In genomic region chr9:94011134-94011533, GRCh38 we compare ENCODE assay signal across 13 cellular contexts. TPM values are rescaled to one million over a fixed set of nuclear protein-coding genes. Genes with fewer than 3 reads are reported as not detected.
DNase-seq lines count a peak whose midpoint lies in the region; ATAC-seq and TF ChIP-seq lines count a peak whose summit lies in the region.
"Had no signal": no experiment of that assay in that cellular context is flagged by ENCODE, and none has a peak within 500 bp of the region (broad histone marks: within the 10 kb centered on the region; RNA-seq: fewer than 3 reads in every experiment).

No MANE protein-coding gene starts in this region.

- no peaks in the 10 kb centered on the region for H3K4me1 ChIP-seq in H9 (ENCODE audit: insufficient read depth, low read length)
- H3K4me1 ChIP-seq in Caco-2: no peaks in the 10 kb centered on the region

- H2BK5ac ChIP-seq in H9 (ENCODE audit: insufficient read length, low read length): no peak overlapping the region

- H3K27ac ChIP-seq in H9 (ENCODE audit: insufficient read length, low read depth, low read length): no peak overlapping the region

- no peak overlapping the region for H3K4me3 ChIP-seq in Caco-2 (ENCODE audit: low read depth, low read length)

- H3K9ac ChIP-seq in H9 (ENCODE audit: extremely low read depth, insufficient read length, low read length): no peak overlapping the region

- POLR2A ChIA-PET in Caco-2 (lab: Charles Lee): no interaction called here

- H4K20me1 ChIP-seq in H9 (ENCODE audit: control insufficient read depth, insufficient read depth, insufficient read length): no peaks in the 10 kb centered on the region

- ATAC-seq in HG02759 (IDR thresholded peaks at IDR 0.05; ENCODE audit: unreplicated experiment): no peak
- ATAC-seq: Panc1 had no signal

- H3K23ac ChIP-seq in H9 (ENCODE audit: insufficient read length, low read depth, low read length): no peak overlapping the region

- H3K27me3 ChIP-seq in H9 (ENCODE audit: insufficient read depth, low read length): no peaks in the 10 kb centered on the region
- no peaks in the 10 kb centered on the region for H3K27me3 ChIP-seq in Caco-2 (replicated peaks; ENCODE audit: control insufficient read depth, insufficient read depth, low read length)

- H2BK12ac ChIP-seq in H9 (ENCODE audit: insufficient read length, low read depth, low read length): no peak overlapping the region

- no peak overlapping the region for H4K91ac ChIP-seq in H9 (ENCODE audit: insufficient read length, low read depth, low read length)

- no peaks in the 10 kb centered on the region for H3K79me2 ChIP-seq in H9 (ENCODE audit: insufficient read depth, low read length)

- H3K23me2 ChIP-seq in H9 (ENCODE audit: insufficient read length, low read depth, low read length, poor library complexity, severe bottlenecking): no peaks in the 10 kb centered on the region

- no peak overlapping the region for H3K14ac ChIP-seq in H9 (ENCODE audit: insufficient read depth, low read length)

- DNase-seq in AG08395 (ENCODE audit: low spot score) (peak; percentile 48), COLO829 (ENCODE audit: low spot score) (peak; percentile 50), amniotic epithelial cell (ENCODE audit: low read depth) (peak; percentile 34), midbrain (lab: John Stamatoyannopoulos, UW) (peak; percentile 33), H9 (no peak), KBM-7 (no peak), Caco-2 (no peak)
- DNase-seq: COR-L47; stimulated activated CD4-positive, alpha-beta T cell treated with anti-CD3 and anti-CD28 coated beads, Interleukin-4, amount 100 ng/mL, for 4 hours had no signal

- H2BK20ac ChIP-seq in H9 (ENCODE audit: low read depth, low read length, poor library complexity, severe bottlenecking): no peak overlapping the region

- H3K4ac ChIP-seq in H9 (ENCODE audit: low read depth, low read length): no peak overlapping the region

- H4K5ac ChIP-seq in H9 (ENCODE audit: insufficient read length, low read depth, low read length): no peak overlapping the region

- TF ChIP-seq CTCF in H9 (conservative IDR thresholded peaks at IDR 0.05) (no peak), Caco-2 (IDR thresholded peaks at IDR 0.05; ENCODE audit: insufficient read depth in 1 of 2, low read depth in 1 of 2, low read length in 1 of 2, severe bottlenecking in 1 of 2, unreplicated experiment in 1 of 2) (no peak)

- H3K56ac ChIP-seq in H9 (ENCODE audit: insufficient read length, low read depth, low read length): no peak overlapping the region

- no peak overlapping the region for H2AK5ac ChIP-seq in H9 (ENCODE audit: insufficient read length, low read length)

- CTCF ChIA-PET in Caco-2 (lab: Charles Lee): interaction anchor here (0.9 kb wide), 1 partner anchor 202 kb away, joined by 3 read pairs; no protein-coding TSS in a partner anchor

- H3K18ac ChIP-seq in H9 (ENCODE audit: insufficient read length, low read depth, low read length): no peak overlapping the region

- H4K8ac ChIP-seq in H9 (replicated peaks; ENCODE audit: insufficient read length, low read depth, low read length): no peak overlapping the region

- H3K9me3 Mint-ChIP-seq in H9: no peaks in the 10 kb centered on the region
- no peaks in the 10 kb centered on the region for H3K9me3 Mint-ChIP-seq in Caco-2 (ENCODE audit: unreplicated experiment)
- H3K9me3 Mint-ChIP-seq: activated T-helper 2 cell treated with anti-CD3 and anti-CD28 coated beads, Interferon-gamma antibody, Interleukin-2, Interleukin-4, amounts not matched to agents 10 μg/mL and 5 μg/mL and 100 μg/mL, durations not matched to agents 14 hours and 24 hours and 36 hours had no signal

- no peak overlapping the region for H2BK15ac ChIP-seq in H9 (ENCODE audit: low read depth, low read length)

- H3K4me3 Mint-ChIP-seq in H9 (no peak overlapping the region), Caco-2 (ENCODE audit: unreplicated experiment) (no peak overlapping the region)

- H3K36me3 Mint-ChIP-seq in H9 (ENCODE audit: insufficient read depth in 1 of 3, low read depth in 3 of 3) (no peaks in the 10 kb centered on the region), Caco-2 (ENCODE audit: insufficient read depth, unreplicated experiment) (no peaks in the 10 kb centered on the region)

- no peak overlapping the region for H3K4me2 ChIP-seq in H9 (ENCODE audit: insufficient read depth, insufficient read length, low read length)

- BruUV-seq in Caco-2 (replicated peaks; lab: Mats Ljungman, UMichigan): no TSS peak

- H3K27ac Mint-ChIP-seq in H9: no peak overlapping the region
- no peak overlapping the region for H3K27ac Mint-ChIP-seq in Caco-2 (ENCODE audit: unreplicated experiment)
- H3K27ac Mint-ChIP-seq: activated T-helper 2 cell treated with anti-CD3 and anti-CD28 coated beads, Interferon-gamma antibody, Interleukin-2, Interleukin-4, amounts not matched to agents 10 μg/mL and 5 μg/mL and 100 μg/mL, durations not matched to agents 14 hours and 24 hours and 36 hours had no signal

- WGBS in H9 (ENCODE audit: extremely low coverage, insufficient read length, low lambda C conversion rate): no CpG with 5 or more reads among the region's 4 CpGs

- H3K4me1 Mint-ChIP-seq in H9 (no peaks in the 10 kb centered on the region), Caco-2 (ENCODE audit: low read depth, unreplicated experiment) (no peaks in the 10 kb centered on the region)

- no peak overlapping the region for H2BK120ac ChIP-seq in H9 (ENCODE audit: low read depth, low read length, poor library complexity, severe bottlenecking)

- H3T11ph ChIP-seq in H9 (ENCODE audit: low read length): no peak overlapping the region

- intact Hi-C loops in Caco-2 (cut with micrococcal nuclease; ENCODE audit: unreplicated experiment): no loop called here

- no peaks in the 10 kb centered on the region for H3K79me1 ChIP-seq in H9 (ENCODE audit: insufficient read depth, low read depth, low read length, poor library complexity, severe bottlenecking)

- H3K9me3 ChIP-seq in H9 (ENCODE audit: control insufficient read depth, low read depth, low read length) (no peaks in the 10 kb centered on the region), Caco-2 (no peaks in the 10 kb centered on the region)

- H3K36me3 ChIP-seq in Caco-2 (ENCODE audit: control insufficient read depth, insufficient read depth, low read length): no peaks in the 10 kb centered on the region

- H2AFZ ChIP-seq in H9 (ENCODE audit: low read length): no peak overlapping the region

- peaks cover 1% of the 10 kb centered on the region for H3K27me3 Mint-ChIP-seq in H9 (ENCODE audit: low read depth)
- no peaks in the 10 kb centered on the region for H3K27me3 Mint-ChIP-seq in Caco-2 (ENCODE audit: insufficient read depth, unreplicated experiment)

- in situ Hi-C loops in KBM-7 (cut with MboI; ENCODE audit: low pct_unique_long_range_greater_than_20kb, low sequenced_read_pairs): no loop called here

RNA-seq across cellular contexts. Expression of gene BARX1, which starts 56.0 kb away (rescaled TPM):
- total RNA-seq in H9 (2021): 1.2 TPM in 2 replicates
- not detected in 2 replicates for total RNA-seq in Caco-2 (2022)
- total RNA-seq: mononuclear cell had no signal

Comparison
In these comparisons a context has a peak if more than half of its experiments do, and no peak if none do; other contexts are left out.
1. DNase-seq: peak in AG08395 (single experiment), COLO829 (single experiment), amniotic epithelial cell (single experiment) and midbrain (single experiment); none in H9 (single experiment), KBM-7 (single experiment) and Caco-2 (0 of 2).